In the genomic region with DNA sequence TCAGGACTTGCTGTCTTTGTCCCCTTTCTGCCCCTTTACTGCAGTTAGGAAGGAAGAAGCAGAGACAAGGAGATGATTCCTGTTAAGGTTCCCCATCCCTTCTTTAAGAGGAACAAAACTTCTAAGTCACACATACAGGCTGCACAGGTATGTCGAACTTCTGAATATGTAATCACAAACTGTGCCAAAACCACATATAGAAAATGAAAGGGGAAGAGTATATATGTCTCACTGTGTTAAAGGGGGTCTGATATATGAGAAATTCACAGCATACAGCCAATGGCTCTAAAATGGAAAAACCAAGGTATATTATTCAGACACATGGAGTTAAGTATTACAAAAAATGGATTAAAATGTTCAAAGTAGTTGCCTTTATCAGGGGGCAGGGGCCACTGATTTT, we compare ENCODE assay signal across 1 cellular context.
TF ChIP-seq lines count a peak whose summit lies in the region.

No MANE protein-coding gene starts in this region.

TF ChIP-seq in WTC11, 78 proteins besides CTCF, POLR2A, EP300 and RAD21 (continued from another document):
- TF ChIP-seq PRDM15 (CRISPR knock-in tag; IDR thresholded peaks at IDR 0.05) (no peak), MYBL2 (CRISPR knock-in tag; IDR thresholded peaks at IDR 0.05) (no peak), TCF7 (CRISPR knock-in tag; IDR thresholded peaks at IDR 0.05; ENCODE audit: low read depth) (no peak), ZNF396 (CRISPR knock-in tag; IDR thresholded peaks at IDR 0.05; ENCODE audit: borderline replicate concordance) (no peak), FOXP4 (CRISPR knock-in tag; IDR thresholded peaks at IDR 0.05) (no peak), MAX (CRISPR knock-in tag; IDR thresholded peaks at IDR 0.05) (no peak)
